In the genomic region with DNA sequence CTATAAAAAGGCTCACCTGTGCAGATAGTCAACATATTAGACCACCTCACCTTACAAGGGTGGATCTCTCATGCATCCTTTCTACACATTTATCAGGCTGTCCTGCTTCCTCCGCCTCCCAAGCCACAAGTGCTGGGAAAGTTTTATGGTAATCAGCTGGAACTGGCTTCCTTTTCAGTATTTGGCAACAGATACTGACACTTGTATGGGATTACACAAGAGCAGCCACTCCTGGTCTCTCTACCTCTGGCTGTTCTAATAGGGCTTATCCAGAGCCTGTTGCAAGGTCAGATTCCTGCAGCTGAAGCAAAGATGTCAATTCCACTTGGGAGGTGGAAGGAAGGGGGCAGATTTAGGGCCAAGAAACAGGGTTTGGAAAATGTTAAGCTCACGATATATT, we compare ENCODE assay signal across 15 cellular contexts. TPM values are rescaled to one million over a fixed set of nuclear protein-coding genes. Genes with fewer than 3 reads are reported as not detected.
DNase-seq lines count a peak whose midpoint lies in the region; ATAC-seq and TF ChIP-seq lines count a peak whose summit lies in the region.
"Had no signal": no experiment of that assay in that cellular context is flagged by ENCODE, and none has a peak within 500 bp of the region (broad histone marks: within the 10 kb centered on the region; RNA-seq: fewer than 3 reads in every experiment).

No MANE protein-coding gene starts in this region.

- no peak overlapping the region for H3K9ac ChIP-seq in mesendoderm (ENCODE audit: low read length)

- H4K5ac ChIP-seq in mesendoderm (ENCODE audit: low read length) = no peak overlapping the region

- H3K4me1 ChIP-seq in urinary bladder (ENCODE audit: insufficient read depth) = peaks cover 2% of the 10 kb centered on the region
- H3K4me1 ChIP-seq in mesendoderm (ENCODE audit: control insufficient read depth, low read depth, low read length) = peaks cover 3% of the 10 kb centered on the region

- ATAC-seq in HG02759 (IDR thresholded peaks at IDR 0.05; ENCODE audit: unreplicated experiment) (no peak), GM18873 (IDR thresholded peaks at IDR 0.05; ENCODE audit: low FRiP score, unreplicated experiment) (no peak)
- ATAC-seq: A549, T-cell had no signal

- TF ChIP-seq CTCF in astrocyte of the cerebellum (IDR thresholded peaks at IDR 0.05; ENCODE audit: low read depth, low read length, missing control alignments) = no peak

- no peak overlapping the region for H3K23ac ChIP-seq in mesendoderm (ENCODE audit: low read length)

- no peak overlapping the region for H2BK120ac ChIP-seq in mesendoderm (ENCODE audit: low read depth, low read length)

- H3K27me3 ChIP-seq in mesendoderm (ENCODE audit: insufficient read depth, low read length, poor library complexity) = no peaks in the 10 kb centered on the region
- H3K27me3 ChIP-seq: tibial artery had no signal

- H2AK5ac ChIP-seq in mesendoderm (ENCODE audit: low read length) = no peak overlapping the region

- WGBS in urinary bladder = 79% methylated on average over 2 of the region's 2 CpGs
- WGBS in mesendoderm (ENCODE audit: extremely low coverage, insufficient coverage, low lambda C conversion rate) = no CpG with 5 or more reads among the region's 2 CpGs

- H3K18ac ChIP-seq in mesendoderm (ENCODE audit: low read length) = no peak overlapping the region

- no peak overlapping the region for H3K4me3 ChIP-seq in astrocyte of the cerebellum (ENCODE audit: low read depth, low read length)
- H3K4me3 ChIP-seq in urinary bladder (ENCODE audit: low read depth, low read length) = no peak overlapping the region
- no peak overlapping the region for H3K4me3 ChIP-seq in mesendoderm (ENCODE audit: low read length)
- H3K4me3 ChIP-seq: A549, tibial artery had no signal

- no peak overlapping the region for H2BK15ac ChIP-seq in mesendoderm (replicated peaks; ENCODE audit: low read depth)

- no peak overlapping the region for H2BK5ac ChIP-seq in mesendoderm (ENCODE audit: low read length)

- DNase-seq in SIG-M5 treated with dmso at 0.1 percent for 504 hours (lab: John Stamatoyannopoulos, UW; ENCODE audit: unreplicated experiment) (peak; percentile 5), SIG-M5 (lab: John Stamatoyannopoulos, UW) (no peak), astrocyte of the cerebellum (ENCODE audit: low read depth) (peak; percentile 1), iris pigment epithelial cell (ENCODE audit: low read depth) (peak; percentile 59), mesendoderm (no peak)
- DNase-seq: activated CD4-positive, alpha-beta T cell treated with anti-CD3 and anti-CD28 coated beads for 48 hours; Karpas-422; NCI-H2171 treated with DMSO at 0.1 percent for 48 hours; nephron progenitor cell; T-cell; tibial artery had no signal

- H3K36me3 ChIP-seq in urinary bladder (ENCODE audit: insufficient read depth) (no peaks in the 10 kb centered on the region), mesendoderm (ENCODE audit: control insufficient read depth, insufficient read depth, low read length) (no peaks in the 10 kb centered on the region)
- H3K36me3 ChIP-seq: tibial artery had no signal

- peak overlapping the region; percentile 18 for H3K27ac ChIP-seq in urinary bladder (ENCODE audit: low read depth)
- no peak overlapping the region for H3K27ac ChIP-seq in mesendoderm (ENCODE audit: low read depth, low read length)
- H3K27ac ChIP-seq: A549, tibial artery had no signal

- no peak overlapping the region for H3K4ac ChIP-seq in mesendoderm (ENCODE audit: low read depth, low read length)

- H3K79me1 ChIP-seq in mesendoderm (ENCODE audit: low read length) = no peaks in the 10 kb centered on the region

- no peak overlapping the region for H4K8ac ChIP-seq in mesendoderm (ENCODE audit: low read depth, low read length)

- in situ Hi-C loops in astrocyte of the cerebellum (cut with HindIII; ENCODE audit: low sequenced_read_pairs) = no loop called here

- no peaks in the 10 kb centered on the region for H3K79me2 ChIP-seq in mesendoderm (ENCODE audit: control insufficient read depth, insufficient read depth, low read length)

- no peak overlapping the region for H3K4me2 ChIP-seq in mesendoderm (ENCODE audit: low read length)
- H3K4me2 ChIP-seq: A549 had no signal

- no peak overlapping the region for H3K56ac ChIP-seq in mesendoderm (ENCODE audit: low read length)

RNA-seq across cellular contexts. Expression of a gene that starts 0.5 kb away (rescaled TPM):
- 4.8 TPM for total RNA-seq in urinary bladder
- polyA plus RNA-seq in urinary bladder = 1.6 TPM
- polyA plus RNA-seq in mesendoderm (2013, experiment 1 of 2) = 1.2 TPM
- polyA plus RNA-seq in mesendoderm (2013, experiment 2 of 2) = 1.3 TPM

RNA-seq across cellular contexts. Expression of a gene that starts 4.9 kb away (rescaled TPM):
- total RNA-seq in urinary bladder = 9.3 TPM
- polyA plus RNA-seq in urinary bladder = 4.6 TPM
- 2.6 TPM for polyA plus RNA-seq in mesendoderm (2013, experiment 1 of 2)
- polyA plus RNA-seq in mesendoderm (2013, experiment 2 of 2) = 1.6 TPM

Comparison
In these comparisons a context has a peak if more than half of its experiments do, and no peak if none do; other contexts are left out.
1. DNase-seq: peak in SIG-M5 treated with dmso at 0.1 percent for 504 hours (single experiment), astrocyte of the cerebellum (single experiment) and iris pigment epithelial cell (single experiment); none in SIG-M5 (single experiment) and mesendoderm (single experiment).